ENCODE assay signal across 25 cellular contexts in the genomic region with DNA sequence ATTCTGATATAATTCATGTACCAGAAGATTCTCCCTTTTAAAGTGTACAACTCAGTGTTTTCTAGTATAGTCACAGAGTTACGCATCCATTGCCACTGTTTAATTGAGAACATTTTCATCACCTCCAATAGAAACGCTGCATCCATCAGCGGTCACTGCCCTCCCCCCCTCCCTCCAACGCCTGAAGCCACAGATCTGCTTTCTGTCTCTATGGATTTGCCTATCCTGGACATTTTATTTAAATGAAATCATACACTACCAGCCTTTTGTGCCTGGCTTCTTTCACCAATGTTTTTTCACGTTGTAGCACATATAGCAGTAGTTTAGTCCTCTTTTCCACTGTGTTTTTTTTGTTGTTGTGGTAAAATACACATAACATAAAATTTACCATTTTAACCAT. TPM values are rescaled to one million over a fixed set of nuclear protein-coding genes. Genes with fewer than 3 reads are reported as not detected.
DNase-seq lines count a peak whose midpoint lies in the region; ATAC-seq, FAIRE-seq and TF ChIP-seq lines count a peak whose summit lies in the region.
"Had no signal": no experiment of that assay in that cellular context is flagged by ENCODE, and none has a peak within 500 bp of the region (broad histone marks: within the 10 kb centered on the region; RNA-seq: fewer than 3 reads in every experiment).

No MANE protein-coding gene starts in this region.

- POLR2A ChIA-PET in A549 (lab: Yijun Ruan, JAX) (interaction anchor here (1.3 to 4.2 kb wide), 3 partner anchors 18 to 46 kb away, joined by 5 to 34 read pairs (median 7); partner anchors contain the start of gene TCP11L1), HepG2 (lab: Yijun Ruan, JAX) (interaction anchor here (1.2 to 2.7 kb wide), 5 partner anchors 13 to 46 kb away, joined by 3 to 22 read pairs (median 4); partner anchors contain the start of genes DEPDC7 and TCP11L1), HEK293T (lab: Yijun Ruan, JAX) (interaction anchor here (1.5 kb wide), 1 partner anchor 22 kb away, joined by 5 read pairs; the partner anchor contains the start of gene TCP11L1)

- H3K9me3 ChIP-seq in A549 = no peaks in the 10 kb centered on the region
- no peaks in the 10 kb centered on the region for H3K9me3 ChIP-seq in esophagus squamous epithelium
- H3K9me3 ChIP-seq in osteoblast (ENCODE audit: low read depth, low read length) = no peaks in the 10 kb centered on the region
- no peaks in the 10 kb centered on the region for H3K9me3 ChIP-seq in HepG2 (ENCODE audit: low read length)
- H3K9me3 ChIP-seq: heart left ventricle, left ventricle myocardium inferior, MG63, ovary had no signal

- no peak overlapping the region for H3K9ac ChIP-seq in HepG2 (ENCODE audit: insufficient read depth, low read depth, low read length)

- ATAC-seq in A549 = no peak
- no peak for ATAC-seq in HepG2
- ATAC-seq: activated CD4-positive, alpha-beta T cell treated with anti-CD3 and anti-CD28 coated beads for 36 hours; sciatic nerve had no signal

- H3K79me2 ChIP-seq in osteoblast (ENCODE audit: insufficient read depth, low read length) (no peaks in the 10 kb centered on the region), HepG2 (ENCODE audit: insufficient read depth, low read length) (no peaks in the 10 kb centered on the region)

- in situ Hi-C loops in HepG2 (cut with HindIII; ENCODE audit: extremely low pct_ligation_motif_present, low pct_unique_long_range_greater_than_20kb) = loop anchor here (5.0 kb wide), 1 partner anchor 100 kb away; no protein-coding TSS in a partner anchor

- H3K4me3 ChIP-seq in A549 (no peak overlapping the region), esophagus squamous epithelium (no peak overlapping the region), osteoblast (ENCODE audit: insufficient read depth, low read length) (no peak overlapping the region), HepG2 (replicated peaks in 1 of 3; ENCODE audit: insufficient read depth in 1 of 3, low read depth in 2 of 3, low read length in 3 of 3) (no peak overlapping the region)
- H3K4me3 ChIP-seq: heart left ventricle, left ventricle myocardium inferior, MG63, ovary had no signal

- TF ChIP-seq CTCF in A549 (IDR thresholded peaks at IDR 0.05) (no peak), esophagus squamous epithelium (IDR thresholded peaks at IDR 0.05) (no peak), osteoblast (IDR thresholded peaks at IDR 0.05; ENCODE audit: extremely low read depth, low read depth, low read length) (no peak), HepG2 (CRISPR knock-in tag; IDR thresholded peaks at IDR 0.05) (no peak)

- H3K27ac ChIP-seq in A549 = peak overlapping the region; percentile 85 to 88
- peak overlapping the region in 3 of 4 donors; percentile 64 to 85 (median 70) for H3K27ac ChIP-seq in esophagus squamous epithelium
- peak overlapping the region; percentile 89 for H3K27ac ChIP-seq in osteoblast (ENCODE audit: low read depth, low read length)
- no peak overlapping the region for H3K27ac ChIP-seq in HepG2 (ENCODE audit: extremely low read length, insufficient read depth, low read length)
- H3K27ac ChIP-seq: left ventricle myocardium inferior, ovary had no signal

- H3K27me3 ChIP-seq in esophagus squamous epithelium = no peaks in the 10 kb centered on the region
- H3K27me3 ChIP-seq in osteoblast (ENCODE audit: insufficient read depth, low read length) = no peaks in the 10 kb centered on the region
- no peaks in the 10 kb centered on the region for H3K27me3 ChIP-seq in HepG2 (ENCODE audit: control insufficient read depth in 1 of 2, insufficient read depth in 2 of 2, low read length in 2 of 2)
- H3K27me3 ChIP-seq: heart left ventricle, MG63, ovary had no signal

- H4K20me1 ChIP-seq in osteoblast (ENCODE audit: insufficient read depth, low read length) (no peaks in the 10 kb centered on the region), HepG2 (ENCODE audit: insufficient read depth, low read length) (no peaks in the 10 kb centered on the region)

- TF ChIP-seq EP300 in A549 (IDR thresholded peaks at IDR 0.05) (no peak), HepG2 (IDR thresholded peaks at IDR 0.05; ENCODE audit: low read depth in 2 of 2, low read length in 2 of 2) (no peak), HepG2 (CRISPR knock-in tag; IDR thresholded peaks at IDR 0.05; ENCODE audit: borderline replicate concordance) (no peak)

- H3K4me1 ChIP-seq in A549 = peaks cover 81% of the 10 kb centered on the region
- peaks cover 14 to 86% (median 50%) of the 10 kb centered on the region in 3 donors for H3K4me1 ChIP-seq in esophagus squamous epithelium
- peaks cover 43% of the 10 kb centered on the region for H3K4me1 ChIP-seq in osteoblast (ENCODE audit: insufficient read depth, low read length)
- peaks cover 22% of the 10 kb centered on the region for H3K4me1 ChIP-seq in HepG2 (ENCODE audit: insufficient read depth, low read length)

- peak overlapping the region; percentile 50 for H3K4me2 ChIP-seq in A549
- no peak overlapping the region for H3K4me2 ChIP-seq in osteoblast (ENCODE audit: insufficient read depth, low read length)
- no peak overlapping the region for H3K4me2 ChIP-seq in HepG2 (ENCODE audit: low read depth, low read length)

- intact Hi-C loops in esophagus squamous epithelium (cut with DNase I) = no loop called here
- intact Hi-C loops in HepG2 (cut with micrococcal nuclease; ENCODE audit: unreplicated experiment) = loop anchor here (5.0 kb wide), 1 partner anchor 60 kb away; no protein-coding TSS in a partner anchor
- intact Hi-C loops in cardiac septum (cut with DNase I) = no loop called here

- peak in 1 of 2 experiments; percentile 37 for DNase-seq in A549 (ENCODE audit: low read depth in 1 of 2, low spot score in 1 of 2)
- DNase-seq in NCI-H526 treated with DMSO at 0.1 percent for 48 hours (lab: John Stamatoyannopoulos, UW) = peak; percentile 88
- no peak for DNase-seq in esophagus squamous epithelium (lab: John Stamatoyannopoulos, UW)
- DNase-seq in osteoblast (ENCODE audit: insufficient read length, low spot score, missing footprints) = no peak
- DNase-seq in HepG2 (ENCODE audit: low spot score) = no peak
- DNase-seq in frontal cortex (ENCODE audit: low spot score in 2 of 2) = no peak
- no peak for DNase-seq in cardiac septum (ENCODE audit: low spot score)
- DNase-seq in HEK293T (ENCODE audit: extremely low spot score) = no peak
- DNase-seq: activated naive CD4-positive, alpha-beta T cell treated with anti-CD3 and anti-CD28 coated beads, Interleukin-2, amount 10 ng/mL, durations not matched to agents 7 days and 5 days; aorta; C1 segment of cervical spinal cord; cerebellar nuclear complex; effector CD4-positive, alpha-beta T cell; heart left ventricle; left ventricle myocardium inferior; MG63; NCI-H1436; NCI-H524 treated with DMSO at 0.1 percent for 48 hours; ovary; stimulated activated CD4-positive, alpha-beta T cell treated with anti-CD3 and anti-CD28 coated beads, Interleukin-2, amount 100 ng/mL, for 24 hours; stimulated activated naive CD4-positive, alpha-beta T cell treated with Interleukin-2 at 50 U/mL for 16 hours had no signal

- CTCF ChIA-PET in A549 (lab: Yijun Ruan, JAX) = interaction anchor here (0.8 to 2.5 kb wide), 8 partner anchors 7 to 169 kb away, joined by 3 to 13 read pairs (median 4); partner anchors contain the start of gene TCP11L1
- CTCF ChIA-PET in HepG2 (lab: Yijun Ruan, JAX; ENCODE audit: low intra/inter-chr PET ratio, low total read pairs) = interaction anchor here (1.2 kb wide), 1 partner anchor 102 kb away, joined by 3 read pairs; no protein-coding TSS in a partner anchor
- CTCF ChIA-PET in HEK293T (lab: Yijun Ruan, JAX) = no interaction called here

- TF ChIP-seq RAD21 in A549 (conservative IDR thresholded peaks at IDR 0.05 in 1 of 2, IDR thresholded peaks at IDR 0.05 in 1 of 2) (no peak), HepG2 (CRISPR knock-in tag; IDR thresholded peaks at IDR 0.05) (no peak)

- 37% methylated on average over 5 of the region's 5 CpGs for WGBS in A549 (ENCODE audit: missing lambda C conversion rate)
- WGBS in esophagus squamous epithelium, 2 donors = 58 to 62% methylated on average over 5 of the region's 5 CpGs
- 96% methylated on average over 5 of the region's 5 CpGs for WGBS in HepG2 (ENCODE audit: low lambda C conversion rate)

- TF ChIP-seq POLR2A in A549 (IDR thresholded peaks at IDR 0.05; ENCODE audit: low read length) = no peak
- no peak for TF ChIP-seq POLR2A in esophagus squamous epithelium (IDR thresholded peaks at IDR 0.05)
- TF ChIP-seq POLR2A in HepG2 (IDR thresholded peaks at IDR 0.05; ENCODE audit: insufficient read depth in 1 of 2, low read depth in 2 of 2, low read length in 2 of 2) = no peak

- H2AFZ ChIP-seq in osteoblast (ENCODE audit: low read length) (no peak overlapping the region), HepG2 (ENCODE audit: low read length) (no peak overlapping the region)

- BruUV-seq in HepG2 (replicated peaks; lab: Mats Ljungman, UMichigan) = no TSS peak

- peaks cover 0 to 73% (median 14%) of the 10 kb centered on the region in 3 donors for H3K36me3 ChIP-seq in esophagus squamous epithelium
- peaks cover 47% of the 10 kb centered on the region for H3K36me3 ChIP-seq in osteoblast (ENCODE audit: insufficient read depth, low read length)
- peaks cover 4 to 12% of the 10 kb centered on the region in 2 experiments for H3K36me3 ChIP-seq in HepG2 (replicated peaks in 1 of 2; ENCODE audit: control insufficient read depth in 1 of 2, insufficient read depth in 2 of 2, low read length in 2 of 2)
- H3K36me3 ChIP-seq: MG63, ovary had no signal

- FAIRE-seq in A549 (lab: Jason Lieb, UNC) (no peak), HepG2 (lab: Jason Lieb, UNC) (no peak), frontal cortex (lab: Jason Lieb, UNC) (no peak)
- FAIRE-seq: TTC549 had no signal

RNA-seq across cellular contexts. Expression of gene TCP11L1, which starts 22.8 kb away (rescaled TPM):
- polyA plus RNA-seq in A549 (2011; rRNA removed) = 42.1 and 43.0 TPM in 2 replicates
- polyA plus RNA-seq in A549 (2012; cell fraction: cytosol; rRNA removed) = 12.8 and 14.8 TPM in 2 replicates
- 15.1 and 19.2 TPM in 2 replicates for polyA plus RNA-seq in A549 (2012; cell fraction: nucleus; rRNA removed)
- 23.7 to 30.3 TPM (median 27.7 TPM) in 3 replicates for polyA plus RNA-seq in A549 (2017; fragmentation: RNase III; extraction: RNeasy Plus Mini Kit Qiagen cat#74134 plus additional on column Dnase treatment)
- polyA minus RNA-seq in A549 (2011; rRNA and poly(A)+ RNA removed) = 105 and 118 TPM in 2 replicates
- 10 to 100 TPM; 15.0 to 31.8 (median 17.7) TPM for total RNA-seq in esophagus squamous epithelium
- 32.7 and 35.8 TPM in 2 replicates for total RNA-seq in osteoblast
- 10.1 and 14.0 TPM in 2 replicates for total RNA-seq in HepG2 (2016; rRNA removed; fragmentation: Illumina TruSeq; extraction: Trizol)
- 3.9 and 4.2 TPM in 2 replicates for total RNA-seq in HepG2 (2016; cell fraction: cytosol; rRNA removed; fragmentation: Illumina TruSeq; extraction: Trizol; ENCODE audit: low read depth)
- total RNA-seq in HepG2 (2016; cell fraction: insoluble cytoplasmic fraction; rRNA removed; fragmentation: Illumina TruSeq; extraction: Trizol) = 10.1 and 10.9 TPM in 2 replicates
- total RNA-seq in HepG2 (2016; cell fraction: membrane; rRNA removed; fragmentation: Illumina TruSeq; extraction: Trizol) = 9.8 and 11.8 TPM in 2 replicates
- 9.6 and 12.5 TPM in 2 replicates for total RNA-seq in HepG2 (2016; cell fraction: nucleus; rRNA removed; fragmentation: Illumina TruSeq; extraction: Trizol)
- 7.4 and 7.9 TPM in 2 replicates for polyA plus RNA-seq in HepG2 (2011; rRNA removed)
- 5.8 and 6.9 TPM in 2 replicates for polyA plus RNA-seq in HepG2 (2011; cell fraction: cytosol; rRNA removed)
- 6.0 and 7.4 TPM in 2 replicates for polyA plus RNA-seq in HepG2 (2011; cell fraction: nucleus; rRNA removed)
- 5.4 and 5.9 TPM in 2 replicates for polyA plus RNA-seq in HepG2 (2012)
- 4.6 and 4.7 TPM in 2 replicates for polyA plus RNA-seq in HepG2 (2016; cell fraction: cytosol; fragmentation: Illumina TruSeq; extraction: Trizol; ENCODE audit: low read depth)
- polyA plus RNA-seq in HepG2 (2016; cell fraction: insoluble cytoplasmic fraction; fragmentation: Illumina TruSeq; extraction: Trizol; ENCODE audit: low read depth) = 7.4 and 9.0 TPM in 2 replicates
- 7.2 and 7.3 TPM in 2 replicates for polyA plus RNA-seq in HepG2 (2016; cell fraction: membrane; fragmentation: Illumina TruSeq; extraction: Trizol; ENCODE audit: low read depth)
- 6.7 and 7.9 TPM in 2 replicates for polyA plus RNA-seq in HepG2 (2016; cell fraction: nucleus; fragmentation: Illumina TruSeq; extraction: Trizol; ENCODE audit: insufficient read depth, low read depth)
- polyA minus RNA-seq in HepG2 (2011; rRNA and poly(A)+ RNA removed; ENCODE audit: low replicate concordance) = 35.7 and 40.8 TPM in 2 replicates
- polyA minus RNA-seq in HepG2 (2011; cell fraction: cytosol; rRNA and poly(A)+ RNA removed) = 11.7 and 13.2 TPM in 2 replicates
- polyA minus RNA-seq in HepG2 (2011; cell fraction: nucleus; rRNA and poly(A)+ RNA removed) = 18.0 and 24.1 TPM in 2 replicates
- 25.3 TPM for total RNA-seq in frontal cortex
- 9.0 TPM for total RNA-seq in cardiac septum

RNA-seq across cellular contexts. Expression of gene DEPDC7, which starts 46.5 kb away (rescaled TPM):
- polyA plus RNA-seq in A549 (2011; rRNA removed) = 15.2 and 16.6 TPM in 2 replicates
- 4.5 and 4.7 TPM in 2 replicates for polyA plus RNA-seq in A549 (2012; cell fraction: cytosol; rRNA removed)
- polyA plus RNA-seq in A549 (2012; cell fraction: nucleus; rRNA removed) = 4.2 and 4.8 TPM in 2 replicates
- 15.1 to 15.3 TPM (median 15.2 TPM) in 3 replicates for polyA plus RNA-seq in A549 (2017; fragmentation: RNase III; extraction: RNeasy Plus Mini Kit Qiagen cat#74134 plus additional on column Dnase treatment)
- polyA minus RNA-seq in A549 (2011; rRNA and poly(A)+ RNA removed) = 3.1 and 3.5 TPM in 2 replicates
- total RNA-seq in esophagus squamous epithelium = 1 to 10 TPM; 2.3 to 9.7 (median 6.8) TPM
- total RNA-seq in osteoblast = 13.3 and 14.5 TPM in 2 replicates
- 33.3 and 37.9 TPM in 2 replicates for total RNA-seq in HepG2 (2016; rRNA removed; fragmentation: Illumina TruSeq; extraction: Trizol)
- total RNA-seq in HepG2 (2016; cell fraction: cytosol; rRNA removed; fragmentation: Illumina TruSeq; extraction: Trizol; ENCODE audit: low read depth) = 6.7 and 7.4 TPM in 2 replicates
- total RNA-seq in HepG2 (2016; cell fraction: insoluble cytoplasmic fraction; rRNA removed; fragmentation: Illumina TruSeq; extraction: Trizol) = 33.6 and 35.3 TPM in 2 replicates
- total RNA-seq in HepG2 (2016; cell fraction: membrane; rRNA removed; fragmentation: Illumina TruSeq; extraction: Trizol) = 10.5 and 12.8 TPM in 2 replicates
- total RNA-seq in HepG2 (2016; cell fraction: nucleus; rRNA removed; fragmentation: Illumina TruSeq; extraction: Trizol) = 39.8 and 45.9 TPM in 2 replicates
- polyA plus RNA-seq in HepG2 (2011; rRNA removed) = 14.7 and 17.3 TPM in 2 replicates
- 4.5 and 6.0 TPM in 2 replicates for polyA plus RNA-seq in HepG2 (2011; cell fraction: cytosol; rRNA removed)
- polyA plus RNA-seq in HepG2 (2011; cell fraction: nucleus; rRNA removed) = 18.6 and 23.7 TPM in 2 replicates
- 13.0 and 13.5 TPM in 2 replicates for polyA plus RNA-seq in HepG2 (2012)
- polyA plus RNA-seq in HepG2 (2016; cell fraction: cytosol; fragmentation: Illumina TruSeq; extraction: Trizol; ENCODE audit: low read depth) = 3.7 and 4.9 TPM in 2 replicates
- polyA plus RNA-seq in HepG2 (2016; cell fraction: insoluble cytoplasmic fraction; fragmentation: Illumina TruSeq; extraction: Trizol; ENCODE audit: low read depth) = 37.0 and 38.7 TPM in 2 replicates
- 4.7 and 6.8 TPM in 2 replicates for polyA plus RNA-seq in HepG2 (2016; cell fraction: membrane; fragmentation: Illumina TruSeq; extraction: Trizol; ENCODE audit: low read depth)
- 77.3 and 77.9 TPM in 2 replicates for polyA plus RNA-seq in HepG2 (2016; cell fraction: nucleus; fragmentation: Illumina TruSeq; extraction: Trizol; ENCODE audit: insufficient read depth, low read depth)
- 4.2 and 10.8 TPM in 2 replicates for polyA minus RNA-seq in HepG2 (2011; rRNA and poly(A)+ RNA removed; ENCODE audit: low replicate concordance)
- 4.7 and 5.1 TPM in 2 replicates for polyA minus RNA-seq in HepG2 (2011; cell fraction: cytosol; rRNA and poly(A)+ RNA removed)
- polyA minus RNA-seq in HepG2 (2011; cell fraction: nucleus; rRNA and poly(A)+ RNA removed) = 26.5 and 37.2 TPM in 2 replicates
- 1.6 TPM for total RNA-seq in frontal cortex
- 0.30 TPM for total RNA-seq in cardiac septum
- polyA plus RNA-seq: IgD-negative memory B cell had no signal
